In genomic region chr3:38454884-38455638, GRCh38 we compare ENCODE assay signal across 8 cellular contexts. TPM values are rescaled to one million over a fixed set of nuclear protein-coding genes. Genes with fewer than 3 reads are reported as not detected.
A peak's percentile ranks its signal among the peaks of the same experiment; 100 is the strongest.
DNase-seq lines count a peak whose midpoint lies in the region; ATAC-seq and TF ChIP-seq lines count a peak whose summit lies in the region.

No MANE protein-coding gene starts in this region.

- no peaks in the 10 kb centered on the region for H3K9me3 ChIP-seq in naive thymus-derived CD4-positive, alpha-beta T cell (ENCODE audit: control insufficient read depth in 2 of 3, low read length in 3 of 3)
- H3K9me3 ChIP-seq in transverse colon: no peaks in the 10 kb centered on the region

- intact Hi-C loops in naive thymus-derived CD4-positive, alpha-beta T cell (cut with micrococcal nuclease): loop anchor here (1.0 to 2.0 kb wide), 8 partner anchors 24 to 318 kb away; partner anchors contain the start of genes XYLB (in 2 of the 2), ACAA1 (in 1 of the 2) and EXOG (in 1 of the 2)
- intact Hi-C loops in transverse colon (cut with DNase I; ENCODE audit: low total_unique reads): loop anchor here (1.0 kb wide), 1 partner anchor 41 kb away; the partner anchor contains the start of gene EXOG

- H3K36me3 Mint-ChIP-seq in activated T-cell treated with anti-CD3 and anti-CD28 coated beads, Interleukin-2, amount 50 U/mL, for 72 hours (ENCODE audit: insufficient read depth in 2 of 2): peaks cover 3 to 8% of the 10 kb centered on the region in 2 donors
- H3K36me3 Mint-ChIP-seq in naive thymus-derived CD4-positive, alpha-beta T cell: peaks cover 0 to 4% (median 0%) of the 10 kb centered on the region in 5 donors

- TF ChIP-seq EP300 in transverse colon (IDR thresholded peaks at IDR 0.05; ENCODE audit: low read depth): no peak

- POLR2A ChIA-PET in naive thymus-derived CD4-positive, alpha-beta T cell (lab: Charles Lee): interaction anchor here (1.1 kb wide), 1 partner anchor 109 kb away, joined by 3 read pairs; the partner anchor contains the start of gene XYLB

- TF ChIP-seq POLR2A in transverse colon (IDR thresholded peaks at IDR 0.05): no peak

- CTCF ChIA-PET in naive thymus-derived CD4-positive, alpha-beta T cell (lab: Charles Lee): interaction anchor here (1.4 to 1.9 kb wide), 3 partner anchors 25 to 109 kb away, joined by 4 to 13 read pairs (median 9); partner anchors contain the start of gene XYLB

- ATAC-seq in HG02798 (IDR thresholded peaks at IDR 0.05; ENCODE audit: poor library complexity, unreplicated experiment) (peak; percentile 36), GM18520 (IDR thresholded peaks at IDR 0.05; ENCODE audit: unreplicated experiment) (no peak)
- peak; percentile 20 to 52 for ATAC-seq in activated T-cell treated with anti-CD3 and anti-CD28 coated beads, Interleukin-2, amount 50 U/mL, for 72 hours (replicated peaks in 1 of 2)
- no peak for ATAC-seq in naive thymus-derived CD4-positive, alpha-beta T cell

- H3K4me3 Mint-ChIP-seq in activated T-cell treated with anti-CD3 and anti-CD28 coated beads, Interleukin-2, amount 50 U/mL, for 72 hours: peak overlapping the region; percentile 96 to 97
- peak overlapping the region; percentile 88 to 99 (median 97) for H3K4me3 Mint-ChIP-seq in naive thymus-derived CD4-positive, alpha-beta T cell

- WGBS in transverse colon (ENCODE audit: low coverage in 1 of 2), 2 donors: 0% methylated on average over 70 of the region's 72 CpGs; no CpG with 5 or more reads in 1 of the 2 donors

- in situ Hi-C loops in transverse colon (cut with MboI; ENCODE audit: low pct_ligation_motif_present in 1 of 4, low pct_unique_long_range_greater_than_20kb in 1 of 4, low sequenced_read_pairs in 3 of 4): loop anchor here in 1 of 4 donors (25.0 kb wide), 1 partner anchor 318 kb away; the partner anchor contains the start of genes ACAA1 and MYD88

- H3K4me3 ChIP-seq in naive thymus-derived CD4-positive, alpha-beta T cell (ENCODE audit: low read length): peak overlapping the region; percentile 74
- peak overlapping the region; percentile 57 to 72 (median 65) for H3K4me3 ChIP-seq in transverse colon

- H3K27ac Mint-ChIP-seq in activated T-cell treated with anti-CD3 and anti-CD28 coated beads, Interleukin-2, amount 50 U/mL, for 72 hours: peak overlapping the region; percentile 81
- peak overlapping the region; percentile 52 to 95 (median 84) for H3K27ac Mint-ChIP-seq in naive thymus-derived CD4-positive, alpha-beta T cell

- DNase-seq in GM03348 (ENCODE audit: low spot score) (peak; percentile 82), NCI-H526 (lab: John Stamatoyannopoulos, UW) (peak; percentile 77 to 93), fibroblast of peridontal ligament (ENCODE audit: extremely low read depth) (peak; percentile 10), transverse colon (peak; percentile 88)
- peak; percentile 55 to 63 for DNase-seq in activated T-cell treated with anti-CD3 and anti-CD28 coated beads, Interleukin-2, amount 50 U/mL, for 72 hours
- DNase-seq in naive thymus-derived CD4-positive, alpha-beta T cell: peak in 6 of 9 donors; percentile 10 to 52 (median 46)

- H3K27me3 ChIP-seq in naive thymus-derived CD4-positive, alpha-beta T cell (ENCODE audit: control insufficient read depth in 2 of 2, insufficient read depth in 2 of 2, low read length in 2 of 2): no peaks in the 10 kb centered on the region
- H3K27me3 ChIP-seq in transverse colon: no peaks in the 10 kb centered on the region

- no peaks in the 10 kb centered on the region for H3K36me3 ChIP-seq in naive thymus-derived CD4-positive, alpha-beta T cell (ENCODE audit: control insufficient read depth in 2 of 3, insufficient read depth in 3 of 3, low read length in 3 of 3)
- no peaks in the 10 kb centered on the region for H3K36me3 ChIP-seq in transverse colon

- H3K4me1 Mint-ChIP-seq in activated T-cell treated with anti-CD3 and anti-CD28 coated beads, Interleukin-2, amount 50 U/mL, for 72 hours (ENCODE audit: low read depth): peaks cover 4% of the 10 kb centered on the region
- H3K4me1 Mint-ChIP-seq in naive thymus-derived CD4-positive, alpha-beta T cell: peaks cover 7 to 40% (median 25%) of the 10 kb centered on the region in 7 donors

- H3K4me1 ChIP-seq in naive thymus-derived CD4-positive, alpha-beta T cell (ENCODE audit: control insufficient read depth in 2 of 2, insufficient read depth in 2 of 2, low read length in 2 of 2): peaks cover 5 to 12% of the 10 kb centered on the region in 2 donors
- H3K4me1 ChIP-seq in transverse colon: peaks cover 19 to 55% (median 38%) of the 10 kb centered on the region in 4 donors

- H3K9me3 Mint-ChIP-seq in activated T-cell treated with anti-CD3 and anti-CD28 coated beads, Interleukin-2, amount 50 U/mL, for 72 hours: peaks cover 3 to 8% of the 10 kb centered on the region in 2 donors
- H3K9me3 Mint-ChIP-seq in naive thymus-derived CD4-positive, alpha-beta T cell: peaks cover 0 to 8% (median 3%) of the 10 kb centered on the region in 11 donors

- no peaks in the 10 kb centered on the region for H3K27me3 Mint-ChIP-seq in activated T-cell treated with anti-CD3 and anti-CD28 coated beads, Interleukin-2, amount 50 U/mL, for 72 hours (ENCODE audit: low read depth)
- peaks cover 0 to 14% (median 0%) of the 10 kb centered on the region in 5 donors for H3K27me3 Mint-ChIP-seq in naive thymus-derived CD4-positive, alpha-beta T cell

- H3K27ac ChIP-seq in naive thymus-derived CD4-positive, alpha-beta T cell (ENCODE audit: low read depth, low read length): peak overlapping the region; percentile 60
- peak overlapping the region; percentile 88 to 94 (median 92) for H3K27ac ChIP-seq in transverse colon

- no peak for TF ChIP-seq CTCF in transverse colon (IDR thresholded peaks at IDR 0.05)

RNA-seq across cellular contexts. Expression of gene ACVR2B, which starts 1.4 kb away (rescaled TPM):
- 1 to 10 TPM; 8.2 to 9.1 TPM for total RNA-seq in activated T-cell treated with anti-CD3 and anti-CD28 coated beads, Interleukin-2, amount 50 U/mL, for 72 hours
- 10 to 100 TPM in 2 of 5 experiments, 1 to 10 TPM in 3; 3.8 to 14.0 (median 8.3) TPM for total RNA-seq in naive thymus-derived CD4-positive, alpha-beta T cell
- polyA plus RNA-seq in naive thymus-derived CD4-positive, alpha-beta T cell: 1 to 10 TPM in 1 of 2 donors, under 1 TPM in 1; 0.71 to 1.7 TPM
- 10 to 100 TPM in 1 of 4 donors, 1 to 10 TPM in 3; 5.9 to 12.3 (median 8.7) TPM for total RNA-seq in transverse colon

RNA-seq across cellular contexts. Expression of gene EXOG, which starts 41.1 kb away (rescaled TPM):
- 10 to 100 TPM; 25.5 to 32.4 TPM for total RNA-seq in activated T-cell treated with anti-CD3 and anti-CD28 coated beads, Interleukin-2, amount 50 U/mL, for 72 hours
- 10 to 100 TPM; 20.4 to 31.0 (median 21.3) TPM for total RNA-seq in naive thymus-derived CD4-positive, alpha-beta T cell
- 1 to 10 TPM; 6.1 to 6.6 TPM for polyA plus RNA-seq in naive thymus-derived CD4-positive, alpha-beta T cell
- total RNA-seq in transverse colon: 10 to 100 TPM in 2 of 4 donors, 1 to 10 TPM in 2; 6.0 to 15.3 (median 10.8) TPM

Comparison
In these comparisons a context has a peak if more than half of its experiments do, and no peak if none do; other contexts are left out.
1. DNase-seq: peak in every context shown above with its lines; median percentile 88 in transverse colon; 85 in NCI-H526; 82 in GM03348; 59 in activated T-cell treated with anti-CD3 and anti-CD28 coated beads, Interleukin-2, amount 50 U/mL, for 72 hours; 46 in naive thymus-derived CD4-positive, alpha-beta T cell; 10 in fibroblast of peridontal ligament.
2. ATAC-seq: peak in HG02798 (single experiment) and activated T-cell treated with anti-CD3 and anti-CD28 coated beads, Interleukin-2, amount 50 U/mL, for 72 hours (2 of 2); none in naive thymus-derived CD4-positive, alpha-beta T cell (single experiment) and GM18520 (single experiment).